Comparison of ENCODE assay signal across 22 cellular contexts in the genomic region with DNA sequence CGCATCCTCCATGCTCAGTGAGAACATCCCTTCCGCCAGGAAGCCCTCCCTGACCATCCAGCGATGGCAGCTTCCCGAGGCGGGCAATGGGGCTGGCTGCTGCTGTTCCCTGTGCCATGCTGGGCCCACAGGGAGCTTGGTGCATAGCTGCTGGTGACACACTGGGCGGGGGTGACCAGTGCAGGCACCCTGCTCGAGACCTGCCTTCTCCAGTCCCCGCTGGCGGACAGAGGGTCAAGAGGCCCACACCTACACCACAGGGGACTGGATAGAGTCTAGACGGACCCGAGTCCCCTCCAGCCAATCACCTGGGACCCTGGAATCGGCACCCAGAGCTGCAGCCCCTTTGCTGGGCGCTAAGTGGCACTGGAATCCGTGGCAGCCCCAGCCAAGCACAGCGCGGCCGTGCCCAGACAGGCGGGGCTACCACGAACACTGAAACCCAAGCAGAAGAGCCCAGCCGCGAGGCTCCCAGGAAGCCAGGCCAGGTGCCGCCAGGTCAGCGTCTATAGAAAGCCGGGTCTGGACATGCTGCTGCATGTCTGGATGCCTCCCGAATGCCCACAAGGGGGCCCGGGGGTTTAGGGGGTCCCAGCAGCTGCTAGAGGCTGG.
"Had no signal": no experiment of that assay in that cellular context is flagged by ENCODE, and none has a peak within 500 bp of the region (broad histone marks: within the 10 kb centered on the region; RNA-seq: fewer than 3 reads in every experiment).

No MANE protein-coding gene starts in this region.

- H3K4me3 Mint-ChIP-seq: activated B cell treated with CpG ODN at 0.5 μM for 24 hours; activated CD4-positive, alpha-beta memory T cell treated with anti-CD3 and anti-CD28 coated beads for 36 hours; activated CD4-positive, alpha-beta T cell treated with anti-CD3 and anti-CD28 coated beads, Interleukin-2, amount 10 ng/mL, durations not matched to agents 7 days and 5 days; activated naive CD8-positive, alpha-beta T cell treated with anti-CD3 and anti-CD28 coated beads, Interleukin-2, amount 10 ng/mL, durations not matched to agents 7 days and 5 days; activated T-helper 17 cell treated with anti-CD3 and anti-CD28 coated beads, Interleukin-2, amount 50 U/mL, for 72 hours; brain; central memory CD8-positive, alpha-beta T cell; T-helper 17 cell had no signal

- H3K9me3 Mint-ChIP-seq: activated B cell treated with CpG ODN at 0.5 μM for 24 hours; activated CD4-positive, alpha-beta memory T cell treated with anti-CD3 and anti-CD28 coated beads for 36 hours; activated CD4-positive, alpha-beta T cell treated with anti-CD3 and anti-CD28 coated beads, Interleukin-2, amount 10 ng/mL, durations not matched to agents 7 days and 5 days; activated naive CD8-positive, alpha-beta T cell treated with anti-CD3 and anti-CD28 coated beads, Interleukin-2, amount 10 ng/mL, durations not matched to agents 7 days and 5 days; activated T-helper 17 cell treated with anti-CD3 and anti-CD28 coated beads, Interleukin-2, amount 50 U/mL, for 72 hours; brain; central memory CD8-positive, alpha-beta T cell had no signal

- ATAC-seq: activated T-helper 17 cell treated with anti-CD3 and anti-CD28 coated beads, Interleukin-2, amount 50 U/mL, for 72 hours; T-helper 17 cell had no signal

- H3K4me3 ChIP-seq: ascending aorta, MG63, Peyer's patch had no signal

- H3K9me3 ChIP-seq: ascending aorta, MG63, Peyer's patch had no signal

- H3K27ac Mint-ChIP-seq: activated B cell treated with CpG ODN at 0.5 μM for 24 hours; activated CD4-positive, alpha-beta memory T cell treated with anti-CD3 and anti-CD28 coated beads for 36 hours; activated CD4-positive, alpha-beta T cell treated with anti-CD3 and anti-CD28 coated beads, Interleukin-2, amount 10 ng/mL, durations not matched to agents 7 days and 5 days; activated naive CD8-positive, alpha-beta T cell treated with anti-CD3 and anti-CD28 coated beads, Interleukin-2, amount 10 ng/mL, durations not matched to agents 7 days and 5 days; activated T-helper 17 cell treated with anti-CD3 and anti-CD28 coated beads, Interleukin-2, amount 50 U/mL, for 72 hours; T-helper 17 cell had no signal

- H3K36me3 ChIP-seq: MG63 had no signal

- H3K27me3 ChIP-seq: ascending aorta, MG63, Peyer's patch had no signal

- H3K27ac ChIP-seq: ascending aorta, Peyer's patch had no signal

- DNase-seq: activated B cell treated with CpG ODN at 0.5 μM for 24 hours; activated CD4-positive, alpha-beta memory T cell treated with anti-CD3 and anti-CD28 coated beads for 36 hours; activated CD4-positive, alpha-beta T cell treated with anti-CD3 and anti-CD28 coated beads, Interleukin-2, amount 10 ng/mL, durations not matched to agents 7 days and 5 days; activated CD8-positive, alpha-beta memory T cell treated with anti-CD3 and anti-CD28 coated beads for 24 hours; activated naive CD4-positive, alpha-beta T cell treated with anti-CD3 and anti-CD28 coated beads, Interleukin-2, amount 50 U/mL, for 16 hours; activated naive CD8-positive, alpha-beta T cell treated with anti-CD3 and anti-CD28 coated beads, Interleukin-2, amount 10 ng/mL, durations not matched to agents 7 days and 5 days; activated T-cell treated with anti-CD3 and anti-CD28 coated beads for 4 hours; activated T-cell treated with anti-CD3 and anti-CD28 coated beads, Interleukin-2, amount 50 U/mL, for 48 hours; MG63; NCI-H1105 treated with DMSO at 0.1 percent for 48 hours; NCI-H1436 treated with DMSO at 0.1 percent for 48 hours; NCI-H187; NCI-H2081; NCI-H510A treated with DMSO at 0.1 percent for 48 hours; Peyer's patch; SIG-M5; T-helper 17 cell; T-helper 9 cell had no signal

- H3K27me3 Mint-ChIP-seq: activated B cell treated with CpG ODN at 0.5 μM for 24 hours; activated CD4-positive, alpha-beta memory T cell treated with anti-CD3 and anti-CD28 coated beads for 36 hours; activated CD4-positive, alpha-beta T cell treated with anti-CD3 and anti-CD28 coated beads, Interleukin-2, amount 10 ng/mL, durations not matched to agents 7 days and 5 days; activated naive CD8-positive, alpha-beta T cell treated with anti-CD3 and anti-CD28 coated beads, Interleukin-2, amount 10 ng/mL, durations not matched to agents 7 days and 5 days; activated T-helper 17 cell treated with anti-CD3 and anti-CD28 coated beads, Interleukin-2, amount 50 U/mL, for 72 hours; brain; central memory CD8-positive, alpha-beta T cell; T-helper 17 cell had no signal

- H3K4me1 Mint-ChIP-seq: activated T-helper 17 cell treated with anti-CD3 and anti-CD28 coated beads, Interleukin-2, amount 50 U/mL, for 72 hours; brain; central memory CD8-positive, alpha-beta T cell had no signal
